ENCODE assay signal across 8 cellular contexts in genomic region chr1:185156321-185156853, GRCh38. TPM values are rescaled to one million over a fixed set of nuclear protein-coding genes. Genes with fewer than 3 reads are reported as not detected.
A peak's percentile ranks its signal among the peaks of the same experiment; 100 is the strongest.
DNase-seq lines count a peak whose midpoint lies in the region; ATAC-seq, FAIRE-seq and TF ChIP-seq lines count a peak whose summit lies in the region.

No MANE protein-coding gene starts in this region.

- ATAC-seq in A549 (peak; percentile 76 to 81), GM18508 (IDR thresholded peaks at IDR 0.05; ENCODE audit: insufficient read depth, unreplicated experiment) (peak; percentile 13), HG02970 (IDR thresholded peaks at IDR 0.05; ENCODE audit: low FRiP score, unreplicated experiment) (peak; percentile 24), upper lobe of right lung (peak; percentile 65)

- H3K4me3 ChIP-seq in A549 (peak overlapping the region; percentile 86), mesodermal cell (ENCODE audit: extremely low read depth, insufficient read depth, low read length, poor library complexity, severe bottlenecking) (peak overlapping the region; percentile 84), upper lobe of right lung (peak overlapping the region; percentile 92)

- peak in 1 of 2 experiments; percentile 4 for DNase-seq in A549 (ENCODE audit: low read depth in 1 of 2, low spot score in 1 of 2)
- DNase-seq in OCI-M1 (lab: John Stamatoyannopoulos, UW): peak; percentile 80
- DNase-seq in dermis blood vessel endothelial cell: peak; percentile 50
- no peak for DNase-seq in upper lobe of right lung
- no peak for DNase-seq in activated CD8-positive, alpha-beta memory T cell treated with anti-CD3 and anti-CD28 coated beads for 24 hours

- H3K36me3 ChIP-seq in mesodermal cell (ENCODE audit: control insufficient read depth, insufficient read depth, low read length): no peaks in the 10 kb centered on the region
- H3K36me3 ChIP-seq in upper lobe of right lung: peaks cover 3% of the 10 kb centered on the region

- POLR2A ChIA-PET in A549 (lab: Yijun Ruan, JAX): interaction anchor here (0.5 to 1.8 kb wide), 2 partner anchors 16 to 111 kb away, joined by 4 to 14 read pairs; partner anchors contain the start of gene RNF2

- peak overlapping the region; percentile 92 for H3K4me2 ChIP-seq in A549

- WGBS in A549 (ENCODE audit: missing lambda C conversion rate): under 1% methylated on average over 17 of the region's 29 CpGs
- 0% methylated on average over 14 to 28 of the region's 29 CpGs for WGBS in mesodermal cell (ENCODE audit: insufficient coverage in 2 of 2), 2 experiments

- TF ChIP-seq EP300 in A549 (IDR thresholded peaks at IDR 0.05): no peak

- no peaks in the 10 kb centered on the region for H3K27me3 ChIP-seq in upper lobe of right lung

- intact Hi-C loops in upper lobe of right lung (cut with DNase I): no loop called here

- no peak for TF ChIP-seq RAD21 in A549 (conservative IDR thresholded peaks at IDR 0.05 in 1 of 2, IDR thresholded peaks at IDR 0.05 in 1 of 2)

- FAIRE-seq in A549 (lab: Jason Lieb, UNC): no peak

- TF ChIP-seq CTCF in A549 (IDR thresholded peaks at IDR 0.05) (no peak), upper lobe of right lung (IDR thresholded peaks at IDR 0.05) (no peak)

- no peak for TF ChIP-seq POLR2A in A549 (IDR thresholded peaks at IDR 0.05; ENCODE audit: low read length)

- H3K27ac ChIP-seq in A549: peak overlapping the region; percentile 87 to 95
- peak overlapping the region; percentile 96 for H3K27ac ChIP-seq in mesodermal cell (ENCODE audit: low read depth, low read length, severe bottlenecking)
- peak overlapping the region; percentile 100 for H3K27ac ChIP-seq in upper lobe of right lung

- H3K9me3 ChIP-seq in A549: no peaks in the 10 kb centered on the region
- H3K9me3 ChIP-seq in mesodermal cell (ENCODE audit: control insufficient read depth, low read length): no peaks in the 10 kb centered on the region
- H3K9me3 ChIP-seq in upper lobe of right lung: no peaks in the 10 kb centered on the region

- CTCF ChIA-PET in A549 (lab: Yijun Ruan, JAX): interaction anchor here (0.8 to 1.7 kb wide), 3 partner anchors 8 to 14 kb away, joined by 3 to 6 read pairs (median 4); no protein-coding TSS in a partner anchor

- H3K4me1 ChIP-seq in A549 (peaks cover 26% of the 10 kb centered on the region), mesodermal cell (ENCODE audit: control insufficient read depth, insufficient read depth, low read length, poor library complexity, severe bottlenecking) (peaks cover 3% of the 10 kb centered on the region), upper lobe of right lung (peaks cover 30% of the 10 kb centered on the region)

TF ChIP-seq in A549, 52 proteins besides CTCF, POLR2A, EP300 and RAD21:
- TF ChIP-seq MYC (IDR thresholded peaks at IDR 0.05; ENCODE audit: borderline replicate concordance, low read length): no peak
- peak; percentile 53; the same call in 1 of the 2 replicates for TF ChIP-seq KDM5A (IDR thresholded peaks at IDR 0.05)
- peak; percentile 84 for TF ChIP-seq PHF8 (IDR thresholded peaks at IDR 0.05; ENCODE audit: borderline replicate concordance, low read depth)
TF ChIP-seq in A549: peak in this region for 2.

RNA-seq across cellular contexts. Expression of gene TRMT1L, which starts 0.4 kb away (rescaled TPM):
- 45.1 and 52.4 TPM in 2 replicates for polyA plus RNA-seq in A549 (2011; rRNA removed)
- polyA plus RNA-seq in A549 (2012; cell fraction: cytosol; rRNA removed): 8.3 and 8.7 TPM in 2 replicates
- 4.8 and 5.6 TPM in 2 replicates for polyA plus RNA-seq in A549 (2012; cell fraction: nucleus; rRNA removed)
- polyA plus RNA-seq in A549 (2017; fragmentation: RNase III; extraction: RNeasy Plus Mini Kit Qiagen cat#74134 plus additional on column Dnase treatment): 14.9 to 17.3 TPM (median 16.1 TPM) in 3 replicates
- 26.2 and 27.1 TPM in 2 replicates for polyA minus RNA-seq in A549 (2011; rRNA and poly(A)+ RNA removed)
- 25.2 and 37.7 TPM in 2 replicates for total RNA-seq in dermis blood vessel endothelial cell
- 23.3 TPM for polyA plus RNA-seq in mesodermal cell (2013, experiment 1 of 2)
- polyA plus RNA-seq in mesodermal cell (2013, experiment 2 of 2): 24.2 TPM
- total RNA-seq in upper lobe of right lung: 16.0 TPM

RNA-seq across cellular contexts. Expression of gene SWT1, which starts 0.6 kb away (rescaled TPM):
- 2.2 and 2.4 TPM in 2 replicates for polyA plus RNA-seq in A549 (2011; rRNA removed)
- 0.27 and 0.30 TPM in 2 replicates for polyA plus RNA-seq in A549 (2012; cell fraction: cytosol; rRNA removed)
- 0.24 and 0.31 TPM in 2 replicates for polyA plus RNA-seq in A549 (2012; cell fraction: nucleus; rRNA removed)
- 1.1 to 1.5 TPM (median 1.3 TPM) in 3 replicates for polyA plus RNA-seq in A549 (2017; fragmentation: RNase III; extraction: RNeasy Plus Mini Kit Qiagen cat#74134 plus additional on column Dnase treatment)
- polyA minus RNA-seq in A549 (2011; rRNA and poly(A)+ RNA removed): 0.83 and 0.87 TPM in 2 replicates
- total RNA-seq in dermis blood vessel endothelial cell: 6.4 and 7.1 TPM in 2 replicates
- polyA plus RNA-seq in mesodermal cell (2013, experiment 1 of 2): 9.0 TPM
- polyA plus RNA-seq in mesodermal cell (2013, experiment 2 of 2): 8.7 TPM
- total RNA-seq in upper lobe of right lung: 7.2 TPM

Comparison
In these comparisons a context has a peak if more than half of its experiments do, and no peak if none do; other contexts are left out.
1. ATAC-seq: peak in every context shown above with its lines; median percentile 78 in A549; 65 in upper lobe of right lung; 24 in HG02970; 13 in GM18508.
2. DNase-seq: peak in OCI-M1 (single experiment) and dermis blood vessel endothelial cell (single experiment); none in upper lobe of right lung (single experiment) and activated CD8-positive, alpha-beta memory T cell treated with anti-CD3 and anti-CD28 coated beads for 24 hours (single experiment).
3. Peak in every context shown above with its lines, with median percentiles within 50 percentile points of each other: H3K27ac ChIP-seq and H3K4me3 ChIP-seq.